Comparison of ENCODE assay signal across 8 cellular contexts in the genomic region with DNA sequence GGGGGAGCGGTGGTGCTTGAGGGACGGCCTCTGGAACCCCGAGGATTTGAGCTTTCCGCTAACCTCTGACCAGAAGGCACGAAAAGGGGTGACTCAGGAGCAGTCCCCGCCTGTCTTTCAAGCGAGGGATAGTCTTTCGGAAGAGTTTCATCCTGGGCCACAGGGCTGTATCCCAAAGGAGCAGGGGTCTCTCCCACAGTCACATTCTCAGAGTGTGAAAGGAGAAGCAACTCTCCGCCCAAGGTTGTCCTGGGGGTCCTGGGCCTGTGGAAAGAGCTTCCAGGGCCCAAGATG. TPM values are rescaled to one million over a fixed set of nuclear protein-coding genes. Genes with fewer than 3 reads are reported as not detected.
DNase-seq lines count a peak whose midpoint lies in the region; ATAC-seq and TF ChIP-seq lines count a peak whose summit lies in the region.

No MANE protein-coding gene starts in this region.

- no peaks in the 10 kb centered on the region for H3K27me3 Mint-ChIP-seq in effector memory CD8-positive, alpha-beta T cell
- no peaks in the 10 kb centered on the region for H3K27me3 Mint-ChIP-seq in neural crest cell (ENCODE audit: low read depth)

- H3K9me3 Mint-ChIP-seq in effector memory CD8-positive, alpha-beta T cell, result no peaks in the 10 kb centered on the region
- no peaks in the 10 kb centered on the region for H3K9me3 Mint-ChIP-seq in neural crest cell

- H3K9me3 ChIP-seq in BLaER1 treated with 17β-estradiol and CSF1 and Interleukin-3, amounts not matched to agents 10 nM and 100 nM (replicated peaks in 1 of 11), result no peaks in the 10 kb centered on the region
- no peaks in the 10 kb centered on the region for H3K9me3 ChIP-seq in NT2/D1 (ENCODE audit: insufficient read depth, low read length)

- peak overlapping the region; percentile 19 to 84 (median 47); a peak in 17 of 22 replicates for H3K9ac ChIP-seq in BLaER1 treated with 17β-estradiol and CSF1 and Interleukin-3, amounts not matched to agents 10 nM and 100 nM
- peak overlapping the region; percentile 79 for H3K9ac ChIP-seq in NT2/D1 (ENCODE audit: insufficient read length, low read depth)

- peaks cover 0 to 30% (median 16%) of the 10 kb centered on the region in 11 experiments; a peak in 15 of 22 replicates for H4K20me1 ChIP-seq in BLaER1 treated with 17β-estradiol and CSF1 and Interleukin-3, amounts not matched to agents 10 nM and 100 nM

- H3K4me2 ChIP-seq in BLaER1 treated with 17β-estradiol and CSF1 and Interleukin-3, amounts not matched to agents 10 nM and 100 nM, result peak overlapping the region; percentile 88 to 99 (median 97)

- peak overlapping the region; percentile 87 to 95 for H3K4me3 Mint-ChIP-seq in effector memory CD8-positive, alpha-beta T cell
- H3K4me3 Mint-ChIP-seq in neural crest cell, result peak overlapping the region; percentile 93

- no peak for TF ChIP-seq CTCF in neural crest cell (conservative IDR thresholded peaks at IDR 0.05)

- H3K4me1 Mint-ChIP-seq in effector memory CD8-positive, alpha-beta T cell (ENCODE audit: low read depth in 2 of 2), result peaks cover 21 to 37% of the 10 kb centered on the region in 2 donors
- peaks cover 23% of the 10 kb centered on the region for H3K4me1 Mint-ChIP-seq in neural crest cell

- peaks cover 39% of the 10 kb centered on the region for H3K36me3 Mint-ChIP-seq in effector memory CD8-positive, alpha-beta T cell (ENCODE audit: insufficient read depth)
- no peaks in the 10 kb centered on the region for H3K36me3 Mint-ChIP-seq in neural crest cell (ENCODE audit: low read depth)

- H3K27ac Mint-ChIP-seq in effector memory CD8-positive, alpha-beta T cell, result peak overlapping the region in 1 of 2 donors; percentile 96
- H3K27ac Mint-ChIP-seq in neural crest cell (ENCODE audit: unreplicated experiment), result peak overlapping the region; percentile 12

- H3K27ac ChIP-seq in BLaER1 treated with 17β-estradiol and CSF1 and Interleukin-3, amounts not matched to agents 10 nM and 100 nM, result peak overlapping the region in 2 of 11 experiments; percentile 15 to 16; a peak in 3 of 22 replicates

- no peaks in the 10 kb centered on the region for H3K27me3 ChIP-seq in BLaER1 treated with 17β-estradiol and CSF1 and Interleukin-3, amounts not matched to agents 10 nM and 100 nM
- peaks cover 27% of the 10 kb centered on the region for H3K27me3 ChIP-seq in NT2/D1 (ENCODE audit: insufficient read depth, insufficient read length)

- H3K4me1 ChIP-seq in BLaER1 treated with 17β-estradiol and CSF1 and Interleukin-3, amounts not matched to agents 10 nM and 100 nM, result peaks cover 55 to 78% (median 70%) of the 10 kb centered on the region in 10 experiments
- H3K4me1 ChIP-seq in NT2/D1 (ENCODE audit: insufficient read depth, insufficient read length), result peaks cover 15% of the 10 kb centered on the region

- no peak for DNase-seq in NT2/D1 (ENCODE audit: low read depth, low spot score)
- DNase-seq in effector memory CD8-positive, alpha-beta T cell, result no peak
- no peak for DNase-seq in neural crest cell (ENCODE audit: low read depth, low spot score)
- DNase-seq in putamen (ENCODE audit: low spot score), result no peak

- peak overlapping the region; percentile 44 to 94 (median 59) for H3K4me3 ChIP-seq in BLaER1 treated with 17β-estradiol and CSF1 and Interleukin-3, amounts not matched to agents 10 nM and 100 nM
- no peak overlapping the region for H3K4me3 ChIP-seq in NT2/D1 (ENCODE audit: insufficient read length, low read depth)

- no peak for ATAC-seq in effector memory CD8-positive, alpha-beta T cell (replicated peaks)
- no peak for ATAC-seq in HG02798 (IDR thresholded peaks at IDR 0.05; ENCODE audit: poor library complexity, unreplicated experiment)
- no peak for ATAC-seq in GM18909 (IDR thresholded peaks at IDR 0.05; ENCODE audit: poor library complexity, unreplicated experiment)
- no peak for ATAC-seq in HG02970 (IDR thresholded peaks at IDR 0.05; ENCODE audit: low FRiP score, unreplicated experiment)

- peaks cover 3 to 14% (median 10%) of the 10 kb centered on the region in 11 experiments; a peak in 15 of 22 replicates for H3K36me3 ChIP-seq in BLaER1 treated with 17β-estradiol and CSF1 and Interleukin-3, amounts not matched to agents 10 nM and 100 nM
- H3K36me3 ChIP-seq in NT2/D1 (ENCODE audit: insufficient read depth, insufficient read length, low read length), result peaks cover 20% of the 10 kb centered on the region

RNA-seq across cellular contexts. Expression of a gene that starts 1.4 kb away (rescaled TPM):
- total RNA-seq in neural crest cell, result 24.2 and 24.3 TPM in 2 replicates
